10 cellular contexts compared by ENCODE assay signal in the genomic region with DNA sequence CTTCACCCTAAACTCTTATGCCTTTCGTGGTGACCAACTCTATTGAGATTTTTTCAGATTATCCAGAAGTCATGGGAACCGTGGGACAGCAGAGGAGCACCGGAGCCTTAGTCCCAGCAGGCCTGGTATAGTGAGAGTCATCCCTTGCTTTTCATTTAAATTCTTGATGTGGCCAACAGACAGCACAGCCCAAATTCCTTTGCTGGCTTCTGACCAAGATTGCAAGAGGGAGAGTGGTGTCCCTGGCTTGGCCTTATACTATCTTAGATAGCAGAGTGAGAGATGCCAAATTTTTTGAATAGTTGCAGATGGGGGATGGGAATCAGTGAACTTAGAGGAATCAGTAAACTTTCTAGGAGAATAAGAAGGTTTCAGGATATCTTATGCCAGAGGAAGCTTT. TPM values are rescaled to one million over a fixed set of nuclear protein-coding genes. Genes with fewer than 3 reads are reported as not detected.
DNase-seq lines count a peak whose midpoint lies in the region; ATAC-seq and TF ChIP-seq lines count a peak whose summit lies in the region.
"Had no signal": no experiment of that assay in that cellular context is flagged by ENCODE, and none has a peak within 500 bp of the region (broad histone marks: within the 10 kb centered on the region; RNA-seq: fewer than 3 reads in every experiment).

No MANE protein-coding gene starts in this region.

- H3K27ac ChIP-seq in IMR-90 (ENCODE audit: insufficient read depth, low read length) (no peak overlapping the region), lower lobe of right lung (no peak overlapping the region)

- no peak overlapping the region for H2BK5ac ChIP-seq in IMR-90 (ENCODE audit: low read depth, low read length, poor library complexity, severe bottlenecking)

- no CpG with 5 or more reads among the region's 3 CpGs for WGBS in IMR-90 (ENCODE audit: extremely low coverage in 2 of 2, insufficient read length in 1 of 2), 2 experiments

- peak; percentile 95 for ATAC-seq in IMR-90 (ENCODE audit: low read depth)
- peak; percentile 60 to 67 for ATAC-seq in lower lobe of right lung
- no peak for ATAC-seq in stimulated activated naive B cell treated with anti-CD40 and anti-IgM and Interleukin-4, amounts not matched to agents 10 μg/mL and 1 μg/mL and 100 μg/mL, for 72 hours (replicated peaks)
- no peak for ATAC-seq in left colon
- no peak for ATAC-seq in GM19397 (IDR thresholded peaks at IDR 0.05; ENCODE audit: unreplicated experiment)

- no peaks in the 10 kb centered on the region for H3K9me3 ChIP-seq in IMR-90 (ENCODE audit: control insufficient read depth, insufficient read depth, low read length)
- no peaks in the 10 kb centered on the region for H3K9me3 ChIP-seq in lower lobe of right lung
- H3K9me3 ChIP-seq: BLaER1 treated with 17β-estradiol and CSF1 and Interleukin-3, amounts not matched to agents 10 nM and 100 nM had no signal

- H3K18ac ChIP-seq in IMR-90 (ENCODE audit: low read depth, low read length): no peak overlapping the region

- H3K4me1 Mint-ChIP-seq in nephron progenitor cell: peaks cover 4% of the 10 kb centered on the region
- peaks cover 23 to 50% of the 10 kb centered on the region in 2 donors for H3K4me1 Mint-ChIP-seq in stimulated activated naive B cell treated with anti-CD40 and anti-IgM and Interleukin-4, amounts not matched to agents 10 μg/mL and 1 μg/mL and 100 μg/mL, for 72 hours

- DNase-seq in A172 (ENCODE audit: low spot score): peak; percentile 85
- DNase-seq in IMR-90: peak; percentile 88
- peak; percentile 92 for DNase-seq in choroid plexus epithelial cell (ENCODE audit: low read depth)
- no peak for DNase-seq in lower lobe of right lung
- no peak for DNase-seq in nephron progenitor cell
- DNase-seq in stimulated activated naive B cell treated with anti-CD40 and anti-IgM and Interleukin-4, amounts not matched to agents 10 μg/mL and 1 μg/mL and 100 μg/mL, for 72 hours: no peak
- DNase-seq in left colon: no peak
- DNase-seq: stimulated activated CD4-positive, alpha-beta T cell treated with anti-CD3 and anti-CD28 coated beads, Interleukin-4, amount 100 ng/mL, for 1 hour had no signal

- BruUV-seq in IMR-90 (replicated peaks; lab: Mats Ljungman, UMichigan): no TSS peak

- H3K36me3 Mint-ChIP-seq in nephron progenitor cell (ENCODE audit: low read depth): no peaks in the 10 kb centered on the region
- peaks cover 48 to 68% of the 10 kb centered on the region in 2 donors for H3K36me3 Mint-ChIP-seq in stimulated activated naive B cell treated with anti-CD40 and anti-IgM and Interleukin-4, amounts not matched to agents 10 μg/mL and 1 μg/mL and 100 μg/mL, for 72 hours

- H2BK15ac ChIP-seq in IMR-90 (ENCODE audit: low read depth, low read length): no peak overlapping the region

- no peaks in the 10 kb centered on the region for H3K36me3 ChIP-seq in IMR-90 (ENCODE audit: control insufficient read depth, insufficient read depth, low read length)
- peaks cover 5% of the 10 kb centered on the region for H3K36me3 ChIP-seq in lower lobe of right lung

- H2BK120ac ChIP-seq in IMR-90 (ENCODE audit: low read depth, low read length): peak overlapping the region; percentile 24; the same call in 1 of the 2 replicates

- H3K4me3 ChIP-seq in IMR-90 (ENCODE audit: insufficient read depth, low read depth, low read length): no peak overlapping the region
- H3K4me3 ChIP-seq in choroid plexus epithelial cell (ENCODE audit: low read depth, low read length): no peak overlapping the region
- H3K4me3 ChIP-seq in lower lobe of right lung: no peak overlapping the region
- H3K4me3 ChIP-seq: BLaER1 treated with 17β-estradiol and CSF1 and Interleukin-3, amounts not matched to agents 10 nM and 100 nM had no signal

- in situ Hi-C loops in IMR-90 (cut with MboI; ENCODE audit: low sequenced_read_pairs): no loop called here

- no peaks in the 10 kb centered on the region for H4K20me1 ChIP-seq in IMR-90 (ENCODE audit: insufficient read depth, low read length)

- intact Hi-C loops in IMR-90 (cut with micrococcal nuclease): no loop called here
- intact Hi-C loops in lower lobe of right lung (cut with DNase I): no loop called here
- intact Hi-C loops in left colon (cut with DNase I, micrococcal nuclease): no loop called here

- no peak overlapping the region for H3K4me3 Mint-ChIP-seq in nephron progenitor cell
- H3K4me3 Mint-ChIP-seq in stimulated activated naive B cell treated with anti-CD40 and anti-IgM and Interleukin-4, amounts not matched to agents 10 μg/mL and 1 μg/mL and 100 μg/mL, for 72 hours: no peak overlapping the region

- no peak overlapping the region for H2BK20ac ChIP-seq in IMR-90 (ENCODE audit: low read depth, low read length)

- H2AK5ac ChIP-seq in IMR-90 (ENCODE audit: low read depth, low read length): no peak overlapping the region

- no peaks in the 10 kb centered on the region for H3K9me3 Mint-ChIP-seq in nephron progenitor cell
- H3K9me3 Mint-ChIP-seq in stimulated activated naive B cell treated with anti-CD40 and anti-IgM and Interleukin-4, amounts not matched to agents 10 μg/mL and 1 μg/mL and 100 μg/mL, for 72 hours: no peaks in the 10 kb centered on the region

- H3K9me1 ChIP-seq in IMR-90 (ENCODE audit: insufficient read depth, low read length): peaks cover 5% of the 10 kb centered on the region; the same call in 1 of the 2 replicates

- H3K27me3 ChIP-seq in IMR-90 (ENCODE audit: control insufficient read depth, insufficient read depth, low read length): no peaks in the 10 kb centered on the region
- no peaks in the 10 kb centered on the region for H3K27me3 ChIP-seq in lower lobe of right lung (ENCODE audit: low read depth)
- H3K27me3 ChIP-seq: BLaER1 treated with 17β-estradiol and CSF1 and Interleukin-3, amounts not matched to agents 10 nM and 100 nM had no signal

- peak overlapping the region; percentile 6 for H2AFZ ChIP-seq in IMR-90 (replicated peaks; ENCODE audit: low read length, poor library complexity)

- H3K56ac ChIP-seq in IMR-90 (ENCODE audit: extremely low read depth, insufficient read depth, low read length): no peak overlapping the region

- no peak overlapping the region for H2AK9ac ChIP-seq in IMR-90 (replicated peaks; ENCODE audit: low read depth, low read length, poor library complexity)

- TF ChIP-seq POLR2A in IMR-90 (IDR thresholded peaks at IDR 0.05; ENCODE audit: low read depth, low read length): no peak

- no peak overlapping the region for H3K27ac Mint-ChIP-seq in nephron progenitor cell
- no peak overlapping the region for H3K27ac Mint-ChIP-seq in stimulated activated naive B cell treated with anti-CD40 and anti-IgM and Interleukin-4, amounts not matched to agents 10 μg/mL and 1 μg/mL and 100 μg/mL, for 72 hours

- no peak overlapping the region for H4K8ac ChIP-seq in IMR-90 (ENCODE audit: low read depth in 2 of 2, low read length in 2 of 2)

- H3K14ac ChIP-seq in IMR-90 (replicated peaks; ENCODE audit: low read depth, low read length): no peak overlapping the region

- H3K23ac ChIP-seq in IMR-90 (ENCODE audit: low read depth, low read length): no peak overlapping the region

- CTCF ChIA-PET in IMR-90 (lab: Yijun Ruan, JAX): interaction anchor here (0.7 kb wide), 1 partner anchor 17 kb away, joined by 3 read pairs; no protein-coding TSS in a partner anchor

- 0 out of 2 replicates have a peak, but pooled peaks cover 2% of the 10 kb centered on the region for H3K4me1 ChIP-seq in IMR-90 (ENCODE audit: control insufficient read depth, insufficient read depth, low read length)
- H3K4me1 ChIP-seq in lower lobe of right lung: peaks cover 71% of the 10 kb centered on the region

- H3K79me1 ChIP-seq in IMR-90 (ENCODE audit: low read depth in 1 of 2, low read length in 2 of 2): no peaks in the 10 kb centered on the region

- H4K5ac ChIP-seq in IMR-90 (ENCODE audit: low read depth, low read length): no peak overlapping the region

- peaks cover 16% of the 10 kb centered on the region for H3K27me3 Mint-ChIP-seq in nephron progenitor cell (ENCODE audit: low read depth, poor library complexity)
- no peaks in the 10 kb centered on the region for H3K27me3 Mint-ChIP-seq in stimulated activated naive B cell treated with anti-CD40 and anti-IgM and Interleukin-4, amounts not matched to agents 10 μg/mL and 1 μg/mL and 100 μg/mL, for 72 hours

- H3K4ac ChIP-seq in IMR-90 (ENCODE audit: low read depth, low read length): no peak overlapping the region

- POLR2A ChIA-PET in IMR-90 (lab: Charles Lee; ENCODE audit: unreplicated experiment): no interaction called here

- no peak overlapping the region; the same call in 1 of the 2 replicates for H4K91ac ChIP-seq in IMR-90 (ENCODE audit: insufficient read depth, low read depth, low read length)

- TF ChIP-seq CTCF in IMR-90 (conservative IDR thresholded peaks at IDR 0.05; ENCODE audit: low read depth, low read length) (no peak), choroid plexus epithelial cell (conservative IDR thresholded peaks at IDR 0.05; ENCODE audit: low read depth, low read length) (no peak), lower lobe of right lung (IDR thresholded peaks at IDR 0.05) (no peak), nephron progenitor cell (IDR thresholded peaks at IDR 0.05) (no peak)

- dilution Hi-C loops in IMR-90 (cut with HindIII; ENCODE audit: low sequenced_read_pairs, unreplicated experiment): no loop called here

- no peak overlapping the region for H3K4me2 ChIP-seq in IMR-90 (ENCODE audit: low read depth, low read length)

- no peak overlapping the region for H3K9ac ChIP-seq in IMR-90 (ENCODE audit: low read depth, low read length)
- H3K9ac ChIP-seq: BLaER1 treated with 17β-estradiol and CSF1 and Interleukin-3, amounts not matched to agents 10 nM and 100 nM had no signal

- no peak for TF ChIP-seq RAD21 in IMR-90 (IDR thresholded peaks at IDR 0.05; ENCODE audit: low read length)

TF ChIP-seq in IMR-90, 13 proteins besides CTCF, POLR2A, EP300 and RAD21:
- TF ChIP-seq MXI1 (IDR thresholded peaks at IDR 0.05; ENCODE audit: borderline replicate concordance, low read depth, low read length) (no peak), SMC3 (IDR thresholded peaks at IDR 0.05; ENCODE audit: low read depth, low read length) (no peak)

RNA-seq across cellular contexts. Expression of gene STX11, which starts 7.8 kb away (rescaled TPM):
- 0.86 and 0.88 TPM in 2 replicates for total RNA-seq in A172 (2014; rRNA removed; shearing (Covaris generic))
- 0.54 and 0.56 TPM in 2 replicates for total RNA-seq in IMR-90 (2012; rRNA removed)
- polyA plus RNA-seq in IMR-90 (2012; rRNA removed): 0.68 and 0.83 TPM in 2 replicates
- polyA plus RNA-seq in IMR-90 (2012; cell fraction: cytosol; rRNA removed): 0.64 and 1.2 TPM in 2 replicates
- 0.45 and 0.59 TPM in 2 replicates for polyA plus RNA-seq in IMR-90 (2012; cell fraction: nucleus; rRNA removed; ENCODE audit: low replicate concordance)
- total RNA-seq in lower lobe of right lung: 54.1 TPM
- total RNA-seq in left colon: 1 to 10 TPM; 1.5 to 1.7 TPM

Comparison
In these comparisons a context has a peak if more than half of its experiments do, and no peak if none do; other contexts are left out.
1. DNase-seq: peak in A172 (single experiment), IMR-90 (single experiment) and choroid plexus epithelial cell (single experiment); none in lower lobe of right lung (single experiment), nephron progenitor cell (single experiment), stimulated activated naive B cell treated with anti-CD40 and anti-IgM and Interleukin-4, amounts not matched to agents 10 μg/mL and 1 μg/mL and 100 μg/mL, for 72 hours (single experiment) and left colon (0 of 2).
2. ATAC-seq: peak in IMR-90 (single experiment) and lower lobe of right lung (2 of 2); none in stimulated activated naive B cell treated with anti-CD40 and anti-IgM and Interleukin-4, amounts not matched to agents 10 μg/mL and 1 μg/mL and 100 μg/mL, for 72 hours (0 of 2), left colon (single experiment) and GM19397 (single experiment).
3. RNA of gene STX11, which starts 7.8 kb away (total RNA-seq): 54.1 TPM in lower lobe of right lung (single experiment); 1.5 to 1.7 TPM in left colon, 0.86 to 0.88 TPM in A172 and 0.54 to 0.56 TPM in IMR-90; every median in the first group is over 10 times any median in the second.